9 cellular contexts compared by ENCODE assay signal in the genomic region with DNA sequence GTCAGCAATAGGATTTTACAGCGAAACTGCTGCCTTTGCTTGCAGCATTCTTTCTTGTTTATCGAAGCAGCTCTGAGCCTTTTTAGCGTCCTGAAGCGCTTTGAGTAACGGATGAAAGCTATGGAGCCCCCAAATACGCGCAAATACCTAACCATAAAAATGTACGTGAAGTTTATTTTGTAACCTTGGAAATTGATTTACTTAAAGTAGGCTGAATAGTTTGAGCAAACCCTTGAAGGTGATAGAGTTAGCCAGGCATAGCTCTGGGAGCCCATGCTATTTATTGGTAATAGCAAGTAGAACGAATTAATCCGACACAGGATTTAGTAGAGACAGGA. TPM values are rescaled to one million over a fixed set of nuclear protein-coding genes. Genes with fewer than 3 reads are reported as not detected.
DNase-seq lines count a peak whose midpoint lies in the region; ATAC-seq and TF ChIP-seq lines count a peak whose summit lies in the region.
"Had no signal": no experiment of that assay in that cellular context is flagged by ENCODE, and none has a peak within 500 bp of the region (broad histone marks: within the 10 kb centered on the region; RNA-seq: fewer than 3 reads in every experiment).

No MANE protein-coding gene starts in this region.

- H3K9me3 Mint-ChIP-seq in Caco-2 (ENCODE audit: unreplicated experiment) (no peaks in the 10 kb centered on the region), CD14-positive monocyte (peaks cover 0 to 4% (median 0%) of the 10 kb centered on the region in 7 donors)

- H3K4me3 ChIP-seq in Caco-2 (ENCODE audit: low read depth, low read length) = peak overlapping the region; percentile 42
- H3K4me3 ChIP-seq in Peyer's patch = peak overlapping the region; percentile 15 to 60 (median 38)
- peak overlapping the region; percentile 67 for H3K4me3 ChIP-seq in fibroblast of the aortic adventitia (ENCODE audit: low read depth, low read length)
- peak overlapping the region; percentile 44 for H3K4me3 ChIP-seq in parathyroid adenoma (ENCODE audit: low read depth, low read length)

- H3K27me3 ChIP-seq in Caco-2 (replicated peaks; ENCODE audit: control insufficient read depth, insufficient read depth, low read length) (peaks cover 4% of the 10 kb centered on the region), Peyer's patch (peaks cover 0 to 5% of the 10 kb centered on the region in 2 donors), parathyroid adenoma (ENCODE audit: control insufficient read depth, insufficient read depth, low read length) (no peaks in the 10 kb centered on the region)

- H3K36me3 ChIP-seq in Caco-2 (ENCODE audit: control insufficient read depth, insufficient read depth, low read length) (no peaks in the 10 kb centered on the region), Peyer's patch (no peaks in the 10 kb centered on the region), parathyroid adenoma (ENCODE audit: control insufficient read depth, insufficient read depth, low read length) (no peaks in the 10 kb centered on the region)

- no TSS peak for BruUV-seq in Caco-2 (replicated peaks; lab: Mats Ljungman, UMichigan)

- intact Hi-C loops in Caco-2 (cut with micrococcal nuclease; ENCODE audit: unreplicated experiment) (no loop called here), CD14-positive monocyte (cut with micrococcal nuclease) (no loop called here)

- H3K4me1 Mint-ChIP-seq in Caco-2 (ENCODE audit: low read depth, unreplicated experiment) (peaks cover 17% of the 10 kb centered on the region), CD14-positive monocyte (peaks cover 8% of the 10 kb centered on the region)

- peaks cover 15% of the 10 kb centered on the region for H3K27me3 Mint-ChIP-seq in Caco-2 (ENCODE audit: insufficient read depth, unreplicated experiment)
- peaks cover 43 to 59% (median 51%) of the 10 kb centered on the region in 3 donors for H3K27me3 Mint-ChIP-seq in CD14-positive monocyte (ENCODE audit: low read depth in 3 of 3)

- TF ChIP-seq POLR2A in Peyer's patch (IDR thresholded peaks at IDR 0.05) = no peak

- H3K27ac ChIP-seq in Peyer's patch = no peak overlapping the region
- no peak overlapping the region for H3K27ac ChIP-seq in parathyroid adenoma

- ATAC-seq in HG03175 (IDR thresholded peaks at IDR 0.05; ENCODE audit: unreplicated experiment) = no peak
- no peak for ATAC-seq in HG03432 (IDR thresholded peaks at IDR 0.05; ENCODE audit: unreplicated experiment)

- CTCF ChIA-PET in Caco-2 (lab: Charles Lee) = interaction anchor here (0.7 kb wide), 1 partner anchor 12 kb away, joined by 3 read pairs; no protein-coding TSS in a partner anchor

- TF ChIP-seq CTCF in Caco-2 (IDR thresholded peaks at IDR 0.05; ENCODE audit: insufficient read depth in 1 of 2, low read depth in 1 of 2, low read length in 1 of 2, severe bottlenecking in 1 of 2, unreplicated experiment in 1 of 2) = no peak
- TF ChIP-seq CTCF in Peyer's patch (IDR thresholded peaks at IDR 0.05) = no peak
- no peak for TF ChIP-seq CTCF in fibroblast of the aortic adventitia (IDR thresholded peaks at IDR 0.05; ENCODE audit: insufficient read depth, low read length)
- TF ChIP-seq CTCF in parathyroid adenoma (IDR thresholded peaks at IDR 0.05) = no peak
- TF ChIP-seq CTCF in CD14-positive monocyte (IDR thresholded peaks at IDR 0.05) = no peak

- H2AFZ ChIP-seq in parathyroid adenoma = peak overlapping the region; percentile 48

- DNase-seq in Caco-2 (no peak), Peyer's patch (no peak), fibroblast of the aortic adventitia (ENCODE audit: low read depth) (peak; percentile 34), glomerular visceral epithelial cell (ENCODE audit: extremely low spot score) (no peak), CD14-positive monocyte (ENCODE audit: low spot score) (no peak)
- DNase-seq: NCI-H2227 treated with DMSO at 0.1 percent for 48 hours had no signal

- H3K9me3 ChIP-seq in Caco-2 (no peaks in the 10 kb centered on the region), Peyer's patch (no peaks in the 10 kb centered on the region), parathyroid adenoma (ENCODE audit: control insufficient read depth, low read length) (no peaks in the 10 kb centered on the region)

- H3K4me3 Mint-ChIP-seq in Caco-2 (ENCODE audit: unreplicated experiment) = peak overlapping the region; percentile 49
- H3K4me3 Mint-ChIP-seq in CD14-positive monocyte = peak overlapping the region in 1 of 2 donors; percentile 83

- no peak overlapping the region for H3K27ac Mint-ChIP-seq in Caco-2 (ENCODE audit: unreplicated experiment)
- H3K27ac Mint-ChIP-seq in CD14-positive monocyte = peak overlapping the region in 1 of 7 donors; percentile 59

- H3K9ac ChIP-seq in parathyroid adenoma = no peak overlapping the region

- no peaks in the 10 kb centered on the region; the same call in 1 of the 2 replicates for H3K4me1 ChIP-seq in Caco-2
- H3K4me1 ChIP-seq in Peyer's patch = no peaks in the 10 kb centered on the region
- peaks cover 19% of the 10 kb centered on the region for H3K4me1 ChIP-seq in parathyroid adenoma

- POLR2A ChIA-PET in Caco-2 (lab: Charles Lee) = no interaction called here

- H3K36me3 Mint-ChIP-seq in Caco-2 (ENCODE audit: insufficient read depth, unreplicated experiment) (no peaks in the 10 kb centered on the region), CD14-positive monocyte (no peaks in the 10 kb centered on the region)

- peak overlapping the region; percentile 62 for H3K4me2 ChIP-seq in parathyroid adenoma (ENCODE audit: low read length)

- H3K79me2 ChIP-seq in parathyroid adenoma = no peaks in the 10 kb centered on the region

RNA-seq across cellular contexts. Expression of a gene that starts 0.2 kb away (rescaled TPM):
- total RNA-seq in Caco-2 (2022) (not detected in 2 replicates), Peyer's patch (1 to 10 TPM in 1 of 4 donors, under 1 TPM in 1, not detected in 2; 0.54 to 2.5 TPM), fibroblast of the aortic adventitia (ENCODE audit: low replicate concordance) (0.63 and 4.5 TPM in 2 replicates)
- not detected for polyA plus RNA-seq in CD14-positive monocyte

RNA-seq across cellular contexts. Expression of a gene that starts 54.2 kb away (rescaled TPM):
- total RNA-seq in Caco-2 (2022) (5.3 and 5.7 TPM in 2 replicates), Peyer's patch (10 to 100 TPM; 16.6 to 83.3 (median 25.6) TPM), fibroblast of the aortic adventitia (ENCODE audit: low replicate concordance) (28.2 and 43.4 TPM in 2 replicates)
- 1 to 10 TPM in 1 of 2 donors, under 1 TPM in 1; 1.00 to 1.3 TPM for polyA plus RNA-seq in CD14-positive monocyte
